Comparison of ENCODE assay signal across 8 cellular contexts in the genomic region with DNA sequence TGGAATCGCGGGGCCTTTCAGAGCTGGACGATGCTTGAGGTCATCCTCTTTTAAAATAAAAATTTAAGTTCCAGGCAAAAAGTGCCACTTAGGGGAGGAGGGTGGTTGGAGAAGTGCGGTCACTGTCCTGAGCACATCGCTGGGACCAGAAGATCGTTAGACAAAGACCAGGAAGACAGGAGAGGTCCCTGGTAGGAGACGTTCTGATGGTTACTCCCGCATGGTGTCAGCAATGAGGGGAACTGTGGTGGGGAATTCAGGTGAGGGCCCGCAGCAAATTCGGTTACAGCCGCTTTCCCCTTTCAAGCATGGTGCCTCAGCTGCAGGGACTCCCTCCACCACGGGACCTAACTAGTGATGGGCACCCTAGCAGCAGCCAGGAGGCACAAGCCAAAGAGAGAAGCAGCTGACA. TPM values are rescaled to one million over a fixed set of nuclear protein-coding genes. Genes with fewer than 3 reads are reported as not detected.
DNase-seq lines count a peak whose midpoint lies in the region; ATAC-seq, FAIRE-seq and TF ChIP-seq lines count a peak whose summit lies in the region.

No MANE protein-coding gene starts in this region.

- TF ChIP-seq EP300 in suprapubic skin (IDR thresholded peaks at IDR 0.05): no peak

- H3K27ac Mint-ChIP-seq in CD8-positive, alpha-beta T cell: peak overlapping the region; percentile 96

- H3K27ac ChIP-seq in CD8-positive, alpha-beta T cell (ENCODE audit: low read depth, low read length): peak overlapping the region; percentile 92
- peak overlapping the region; percentile 97 for H3K27ac ChIP-seq in suprapubic skin

- H3K4me1 ChIP-seq in CD8-positive, alpha-beta T cell (ENCODE audit: insufficient read depth, low read length): peaks cover 18% of the 10 kb centered on the region
- H3K4me1 ChIP-seq in suprapubic skin: peaks cover 29% of the 10 kb centered on the region

- 2 to 3% methylated on average over 12 of the region's 12 CpGs for WGBS in lower leg skin, 2 donors
- WGBS in suprapubic skin: 3% methylated on average over 12 of the region's 12 CpGs

- TF ChIP-seq CTCF in CD8-positive, alpha-beta T cell (IDR thresholded peaks at IDR 0.05): peak; percentile 4
- no peak for TF ChIP-seq CTCF in choroid plexus epithelial cell (conservative IDR thresholded peaks at IDR 0.05; ENCODE audit: low read depth, low read length)
- no peak for TF ChIP-seq CTCF in lower leg skin (IDR thresholded peaks at IDR 0.05)
- TF ChIP-seq CTCF in suprapubic skin (IDR thresholded peaks at IDR 0.05): no peak

- CTCF ChIA-PET in CD8-positive, alpha-beta T cell (lab: Charles Lee): interaction anchor here (0.6 to 2.6 kb wide), 18 partner anchors 9 to 192 kb away, joined by 3 to 14 read pairs (median 3); a partner anchor contains a TSS

- no peaks in the 10 kb centered on the region for H3K27me3 Mint-ChIP-seq in CD8-positive, alpha-beta T cell (ENCODE audit: low read depth)

- peak in 4 of 7 experiments; percentile 23 to 56 (median 36) for DNase-seq in CD8-positive, alpha-beta T cell
- peak; percentile 23 for DNase-seq in H54 (ENCODE audit: insufficient read length, low spot score)
- DNase-seq in SK-N-DZ (ENCODE audit: low spot score): peak; percentile 16
- peak; percentile 25 for DNase-seq in choroid plexus epithelial cell (ENCODE audit: low read depth)
- peak in 1 of 2 donors; percentile 23 for DNase-seq in lower leg skin (ENCODE audit: low spot score in 2 of 2)
- no peak for DNase-seq in suprapubic skin (ENCODE audit: low spot score in 2 of 2)
- no peak for DNase-seq in NCI-H510A treated with DMSO at 0.1 percent for 48 hours (lab: John Stamatoyannopoulos, UW)

- H3K27me3 ChIP-seq in CD8-positive, alpha-beta T cell (ENCODE audit: insufficient read depth, low read length): no peaks in the 10 kb centered on the region
- H3K27me3 ChIP-seq in suprapubic skin: no peaks in the 10 kb centered on the region

- peaks cover 46% of the 10 kb centered on the region for H3K36me3 Mint-ChIP-seq in CD8-positive, alpha-beta T cell

- intact Hi-C loops in CD8-positive, alpha-beta T cell (cut with DNase I, micrococcal nuclease): loop anchor here (1.0 kb wide), 12 partner anchors 17 to 545 kb away; a partner anchor contains a TSS
- intact Hi-C loops in lower leg skin (cut with DNase I; ENCODE audit: low total_unique reads): no loop called here

- peaks cover 45% of the 10 kb centered on the region for H3K4me1 Mint-ChIP-seq in CD8-positive, alpha-beta T cell (ENCODE audit: low read depth)

- ATAC-seq in CD8-positive, alpha-beta T cell: no peak
- no peak for ATAC-seq in HG03571 (IDR thresholded peaks at IDR 0.05; ENCODE audit: unreplicated experiment)

- H3K9me3 ChIP-seq in CD8-positive, alpha-beta T cell (ENCODE audit: low read length): no peaks in the 10 kb centered on the region
- H3K9me3 ChIP-seq in suprapubic skin: no peaks in the 10 kb centered on the region

- H3K36me3 ChIP-seq in CD8-positive, alpha-beta T cell (ENCODE audit: insufficient read depth, low read length): peaks cover 12% of the 10 kb centered on the region
- peaks cover 31% of the 10 kb centered on the region for H3K36me3 ChIP-seq in suprapubic skin

- H3K9me3 Mint-ChIP-seq in CD8-positive, alpha-beta T cell: no peaks in the 10 kb centered on the region

- TF ChIP-seq POLR2A in H54 (IDR thresholded peaks at IDR 0.05; ENCODE audit: low read depth, low read length): peak; percentile 28; the same call in 1 of the 2 replicates
- no peak for TF ChIP-seq POLR2A in lower leg skin (IDR thresholded peaks at IDR 0.05)
- TF ChIP-seq POLR2A in suprapubic skin (IDR thresholded peaks at IDR 0.05): no peak

- H3K4me3 Mint-ChIP-seq in CD8-positive, alpha-beta T cell: peak overlapping the region; percentile 95

- FAIRE-seq in H54 (lab: Jason Lieb, UNC): no peak

- POLR2A ChIA-PET in CD8-positive, alpha-beta T cell (lab: Charles Lee): interaction anchor here (0.7 to 3.5 kb wide), 13 partner anchors 16 to 191 kb away, joined by 3 to 31 read pairs (median 5); a partner anchor contains a TSS

- H3K4me3 ChIP-seq in CD8-positive, alpha-beta T cell (ENCODE audit: low read depth, low read length): peak overlapping the region; percentile 94
- H3K4me3 ChIP-seq in choroid plexus epithelial cell (ENCODE audit: low read depth, low read length) (peak overlapping the region; percentile 82), lower leg skin (ENCODE audit: low read depth, poor library complexity, severe bottlenecking) (peak overlapping the region; percentile 51), suprapubic skin (peak overlapping the region; percentile 90)

RNA-seq across cellular contexts. Expression of a gene that starts 1.0 kb away (rescaled TPM):
- total RNA-seq in CD8-positive, alpha-beta T cell: 10 to 100 TPM; 35.2 to 38.7 TPM
- polyA plus RNA-seq in SK-N-DZ (2014; cell fraction: cytosol; rRNA removed): 53.0 TPM in 2 replicates
- polyA plus RNA-seq in SK-N-DZ (2014; cell fraction: nucleus; rRNA removed): 11.4 and 19.1 TPM in 2 replicates
- total RNA-seq in lower leg skin: 10 to 100 TPM; 15.5 to 22.8 (median 18.1) TPM
- total RNA-seq in suprapubic skin: 10 to 100 TPM in 3 of 4 donors, 1 to 10 TPM in 1; 6.3 to 18.2 (median 16.3) TPM

RNA-seq across cellular contexts. Expression of a gene that starts 21.8 kb away (rescaled TPM):
- total RNA-seq in CD8-positive, alpha-beta T cell: 100 to 1,000 TPM; 296 to 301 TPM
- polyA plus RNA-seq in SK-N-DZ (2014; cell fraction: cytosol; rRNA removed): 560 and 563 TPM in 2 replicates
- polyA plus RNA-seq in SK-N-DZ (2014; cell fraction: nucleus; rRNA removed): 310 and 358 TPM in 2 replicates
- total RNA-seq in lower leg skin (100 to 1,000 TPM; 425 to 625 (median 493) TPM), suprapubic skin (100 to 1,000 TPM; 361 to 504 (median 408) TPM)

RNA-seq across cellular contexts. Expression of a gene that starts 40.3 kb away (rescaled TPM):
- 10 to 100 TPM; 45.2 to 48.6 TPM for total RNA-seq in CD8-positive, alpha-beta T cell
- polyA plus RNA-seq in SK-N-DZ (2014; cell fraction: cytosol; rRNA removed): 0.29 TPM in 1 of 2 replicates, not detected in the other
- polyA plus RNA-seq in SK-N-DZ (2014; cell fraction: nucleus; rRNA removed): 0.41 TPM in 1 of 2 replicates, not detected in the other
- total RNA-seq in lower leg skin (10 to 100 TPM in 3 of 4 donors, 1 to 10 TPM in 1; 5.4 to 12.1 (median 11.2) TPM), suprapubic skin (10 to 100 TPM in 1 of 4 donors, 1 to 10 TPM in 3; 7.3 to 20.4 (median 8.3) TPM)

Comparison
In these comparisons a context has a peak if more than half of its experiments do, and no peak if none do; other contexts are left out.
1. DNase-seq: peak in CD8-positive, alpha-beta T cell (4 of 7), H54 (single experiment), SK-N-DZ (single experiment) and choroid plexus epithelial cell (single experiment); none in suprapubic skin (0 of 2) and NCI-H510A treated with DMSO at 0.1 percent for 48 hours (single experiment).
2. Peak in every context shown above with its lines, with median percentiles within 50 percentile points of each other: H3K4me3 ChIP-seq.